ENCODE assay signal across 8 cellular contexts in the genomic region with DNA sequence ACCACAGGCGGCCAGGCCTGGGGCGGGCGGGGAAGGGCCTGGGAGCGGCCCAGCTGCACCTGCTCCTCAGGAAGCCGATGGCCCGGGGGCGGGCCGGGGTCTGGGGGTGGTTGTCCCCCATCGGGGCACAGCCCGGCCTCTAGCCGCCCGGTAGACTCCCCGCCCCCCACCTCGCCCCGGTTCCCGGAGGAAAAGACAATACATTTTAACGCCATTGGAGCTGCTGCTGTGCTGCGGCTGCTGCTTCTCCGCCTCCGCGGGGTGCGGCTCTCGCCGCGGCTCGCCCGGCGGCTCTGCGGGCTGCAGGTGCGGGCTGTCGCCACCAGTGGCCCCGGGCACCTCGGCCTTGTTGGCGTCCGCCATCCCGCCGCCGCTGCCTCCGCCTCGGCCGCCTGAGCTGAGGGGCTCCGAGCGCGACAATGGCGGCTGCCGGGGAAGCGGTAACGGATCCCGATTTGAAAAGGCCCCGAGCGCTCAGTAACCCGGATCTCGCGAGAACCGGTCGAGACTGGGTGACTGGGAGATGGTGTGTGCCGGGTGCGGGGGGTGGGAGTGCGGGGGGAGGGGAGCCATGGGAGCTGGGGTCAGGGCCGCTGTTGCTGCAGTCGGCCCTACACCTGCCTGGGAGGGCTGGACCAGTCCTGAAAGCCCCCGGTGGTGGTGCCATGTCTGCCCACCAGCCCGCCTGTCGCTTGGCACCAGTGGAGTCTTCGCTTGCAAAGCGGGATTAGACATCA. TPM values are rescaled to one million over a fixed set of nuclear protein-coding genes. Genes with fewer than 3 reads are reported as not detected.
DNase-seq lines count a peak whose midpoint lies in the region; ATAC-seq, FAIRE-seq and TF ChIP-seq lines count a peak whose summit lies in the region.

MYEF2 (minus strand) TSS at position 421 of the 737 bp plus-strand sequence; CDS start at position 363, 58 bp downstream.

- peak within 1 kb of the TSS; percentile 72 for H3K9ac ChIP-seq in Karpas-422 (ENCODE audit: low read length)

- H3K27me3 ChIP-seq in DOHH2 (ENCODE audit: control insufficient read depth, low read length) (0 out of 2 replicates have a peak, but pooled peaks cover 2% of the 10 kb centered on the region), Karpas-422 (ENCODE audit: low read length) (no peaks in the 10 kb centered on the region), right cardiac atrium (ENCODE audit: control insufficient read depth, insufficient read depth) (no peaks in the 10 kb centered on the region), psoas muscle (ENCODE audit: insufficient read depth in 3 of 3, low read length in 2 of 3) (peaks cover 0 to 34% (median 10%) of the 10 kb centered on the region in 3 donors)

- H3K79me2 ChIP-seq in DOHH2 (ENCODE audit: control insufficient read depth, low read length), result peaks cover 49% of the 10 kb centered on the region
- peaks cover 46% of the 10 kb centered on the region for H3K79me2 ChIP-seq in Karpas-422 (ENCODE audit: low read length)

- no peak for TF ChIP-seq CTCF in DOHH2 (IDR thresholded peaks at IDR 0.05; ENCODE audit: low read depth, low read length, poor library complexity, severe bottlenecking)
- TF ChIP-seq CTCF in psoas muscle (IDR thresholded peaks at IDR 0.05), result no peak

- FAIRE-seq in urothelium cell line (lab: Jason Lieb, UNC), result no peak

- H3K4me3 ChIP-seq in DOHH2 (ENCODE audit: low read length) (peak within 1 kb of the TSS; percentile 74), Karpas-422 (ENCODE audit: low read length) (peak within 1 kb of the TSS; percentile 81), right cardiac atrium (ENCODE audit: low read length) (peak within 1 kb of the TSS; percentile 89), psoas muscle (peak within 1 kb of the TSS; percentile 71)

- H3K4me2 ChIP-seq in DOHH2 (ENCODE audit: low read length) (peak within 1 kb of the TSS; percentile 75), Karpas-422 (ENCODE audit: low read depth, low read length, poor library complexity, severe bottlenecking) (peak within 1 kb of the TSS; percentile 87)

- H3K36me3 ChIP-seq in DOHH2 (ENCODE audit: control insufficient read depth, low read length) (peaks cover 11% of the 10 kb centered on the region), Karpas-422 (ENCODE audit: insufficient read depth, low read length) (no peaks in the 10 kb centered on the region), psoas muscle (ENCODE audit: insufficient read depth in 1 of 2, low read depth in 1 of 2) (no peaks in the 10 kb centered on the region)

- ATAC-seq in GM21737 (IDR thresholded peaks at IDR 0.05; ENCODE audit: unreplicated experiment) (peak; percentile 64), right cardiac atrium (peak; percentile 91 to 93), psoas muscle (peak in 3 of 4 donors; percentile 37 to 47 (median 40))

- H3K27ac ChIP-seq in DOHH2 (ENCODE audit: low read depth, low read length) (peak within 1 kb of the TSS; percentile 57), Karpas-422 (ENCODE audit: low read length) (peak within 1 kb of the TSS; percentile 5; the same call in 1 of the 2 replicates), right cardiac atrium (ENCODE audit: low read length) (peak within 1 kb of the TSS; percentile 19), psoas muscle (no peak within 1 kb of the TSS)

- intact Hi-C loops in right cardiac atrium (cut with DNase I) (no loop called here), psoas muscle (cut with DNase I) (no loop called here)

- H4K20me1 ChIP-seq in DOHH2 (ENCODE audit: control insufficient read depth, insufficient read depth, low read depth, low read length) (no peaks in the 10 kb centered on the region), Karpas-422 (ENCODE audit: insufficient read depth, low read depth, low read length) (no peaks in the 10 kb centered on the region)

- DNase-seq in Karpas-422 (peak; percentile 91), T-helper 1 cell (peak; percentile 18 to 71 (median 46)), anterior cingulate cortex (lab: John Stamatoyannopoulos, UW) (peak; percentile 17 to 88 (median 68)), right cardiac atrium (peak; percentile 74 to 87 (median 84)), psoas muscle (peak; percentile 55 to 57), urothelium cell line (ENCODE audit: low spot score) (peak; percentile 77)

- H3F3A ChIP-seq in DOHH2 (ENCODE audit: control insufficient read depth, insufficient read depth), result no peaks in the 10 kb centered on the region

- H3K9me2 ChIP-seq in DOHH2 (replicated peaks; ENCODE audit: control insufficient read depth, low read length), result no peaks in the 10 kb centered on the region
- H3K9me2 ChIP-seq in Karpas-422 (replicated peaks; ENCODE audit: insufficient read depth, low read length), result no peaks in the 10 kb centered on the region

- WGBS in right cardiac atrium, result 2% methylated on average over 66 of the region's 66 CpGs
- WGBS in psoas muscle, 3 donors, result 2 to 3% (median 2%) methylated on average over 54 to 66 of the region's 66 CpGs

- H3K9me3 ChIP-seq in DOHH2 (ENCODE audit: control insufficient read depth, insufficient read depth, low read length) (no peaks in the 10 kb centered on the region), Karpas-422 (ENCODE audit: low read length) (no peaks in the 10 kb centered on the region), right cardiac atrium (ENCODE audit: control insufficient read depth, low read length) (no peaks in the 10 kb centered on the region), psoas muscle (no peaks in the 10 kb centered on the region)

- H3K4me1 ChIP-seq in DOHH2 (ENCODE audit: control insufficient read depth, low read length) (peaks cover 25% of the 10 kb centered on the region), Karpas-422 (ENCODE audit: low read length) (peaks cover 37% of the 10 kb centered on the region), right cardiac atrium (ENCODE audit: control insufficient read depth, insufficient read depth, low read length) (no peaks in the 10 kb centered on the region), psoas muscle (no peaks in the 10 kb centered on the region)

- peak within 1 kb of the TSS; percentile 98 for H2AFZ ChIP-seq in Karpas-422 (ENCODE audit: low read length)

RNA-seq across cellular contexts. Expression of gene MYEF2, which starts in this region (rescaled TPM):
- total RNA-seq in Karpas-422 (2014; rRNA removed; shearing (Covaris generic); ENCODE audit: low replicate concordance), result 50.0 and 53.8 TPM in 2 replicates
- total RNA-seq in right cardiac atrium, result 10 to 100 TPM; 10.2 to 17.5 (median 13.3) TPM
- polyA plus RNA-seq in right cardiac atrium, result 7.2 TPM
- total RNA-seq in psoas muscle, result 1 to 10 TPM in 1 of 4 donors, under 1 TPM in 3; 0.50 to 1.3 (median 0.77) TPM
- under 1 TPM; 0.23 to 0.62 (median 0.27) TPM for polyA plus RNA-seq in psoas muscle

Comparison
In these comparisons a context has a peak if more than half of its experiments do, and no peak if none do; other contexts are left out.
1. RNA of gene MYEF2 (total RNA-seq): 50.0 to 53.8 TPM in Karpas-422 and 10.2 to 17.5 TPM in right cardiac atrium; 0.50 to 1.3 TPM in psoas muscle; every median in the first group is over 4 times any median in the second.
2. ATAC-seq: peak in every context shown above with its lines; median percentile 92 in right cardiac atrium; 64 in GM21737; 40 in psoas muscle.
3. Peak in every context shown above with its lines, with median percentiles within 50 percentile points of each other: H3K4me3 ChIP-seq and DNase-seq.